ENCODE assay signal across 10 cellular contexts in the genomic region with DNA sequence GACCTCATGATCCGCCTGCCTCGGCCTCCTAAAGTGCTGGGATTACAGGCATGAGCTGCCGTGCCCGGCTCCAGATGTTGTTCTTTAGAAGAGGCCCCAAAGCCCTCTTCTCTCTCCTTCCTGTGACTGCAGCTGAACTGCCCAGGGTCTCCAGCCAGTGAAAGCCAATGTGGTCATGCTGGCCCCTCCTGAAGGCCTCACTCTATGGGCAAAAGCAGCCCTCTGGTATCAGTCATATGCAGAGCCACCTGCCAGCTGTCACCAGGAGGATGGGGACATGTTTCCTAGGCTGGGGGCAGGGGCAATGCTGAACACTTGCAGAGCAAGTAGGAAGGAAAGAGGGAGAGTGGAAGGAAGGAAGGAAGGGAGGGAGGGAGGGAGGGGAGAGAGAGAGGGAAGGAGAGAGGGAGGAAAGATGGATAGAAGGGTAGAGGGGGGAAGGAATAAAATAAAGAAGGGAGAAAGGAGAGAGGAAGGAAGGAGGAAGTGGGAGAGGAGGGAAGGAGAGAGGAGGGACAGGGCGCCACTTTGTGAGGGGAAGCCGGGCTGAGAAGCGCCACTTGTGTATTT. TPM values are rescaled to one million over a fixed set of nuclear protein-coding genes. Genes with fewer than 3 reads are reported as not detected.
DNase-seq lines count a peak whose midpoint lies in the region; ATAC-seq lines count a peak whose summit lies in the region.
"Had no signal": no experiment of that assay in that cellular context is flagged by ENCODE, and none has a peak within 500 bp of the region (broad histone marks: within the 10 kb centered on the region; RNA-seq: fewer than 3 reads in every experiment).

No MANE protein-coding gene starts in this region.

- peaks cover 6% of the 10 kb centered on the region for H3K4me1 ChIP-seq in right cardiac atrium (ENCODE audit: control insufficient read depth, insufficient read depth, low read length)
- H3K4me1 ChIP-seq in naive thymus-derived CD4-positive, alpha-beta T cell (ENCODE audit: control insufficient read depth in 2 of 2, insufficient read depth in 2 of 2, low read length in 2 of 2) = peaks cover 9 to 16% of the 10 kb centered on the region in 2 donors
- no peaks in the 10 kb centered on the region for H3K4me1 ChIP-seq in urinary bladder (ENCODE audit: insufficient read depth)

- H3K27ac ChIP-seq in right cardiac atrium (ENCODE audit: low read length) = peak overlapping the region; percentile 88
- H3K27ac ChIP-seq in caudate nucleus (ENCODE audit: low read depth, low read length) = peak overlapping the region; percentile 54
- peak overlapping the region; percentile 31 for H3K27ac ChIP-seq in naive thymus-derived CD4-positive, alpha-beta T cell (ENCODE audit: low read depth, low read length)
- H3K27ac ChIP-seq in urinary bladder (ENCODE audit: low read depth) = peak overlapping the region; percentile 87
- H3K27ac ChIP-seq: neutrophil had no signal

- H3K9me3 ChIP-seq in right cardiac atrium (ENCODE audit: control insufficient read depth, low read length) = no peaks in the 10 kb centered on the region
- H3K9me3 ChIP-seq in naive thymus-derived CD4-positive, alpha-beta T cell (ENCODE audit: control insufficient read depth in 2 of 3, low read length in 3 of 3) = no peaks in the 10 kb centered on the region
- H3K9me3 ChIP-seq: neutrophil had no signal

- peaks cover 16 to 29% (median 22%) of the 10 kb centered on the region in 7 donors for H3K4me1 Mint-ChIP-seq in naive thymus-derived CD4-positive, alpha-beta T cell

- DNase-seq in right cardiac atrium = no peak
- DNase-seq in Right ventricle myocardium superior = no peak
- no peak for DNase-seq in caudate nucleus (lab: John Stamatoyannopoulos, UW)
- DNase-seq in naive thymus-derived CD4-positive, alpha-beta T cell = no peak
- no peak for DNase-seq in SKM-1 (lab: John Stamatoyannopoulos, UW; ENCODE audit: unreplicated experiment)
- no peak for DNase-seq in stimulated activated CD8-positive, alpha-beta memory T cell treated with anti-CD3 and anti-CD28 coated beads, Interleukin-4, amount 100 ng/mL, for 48 hours
- DNase-seq: DND-41 had no signal

- CTCF ChIA-PET in naive thymus-derived CD4-positive, alpha-beta T cell (lab: Charles Lee) = interaction anchor here (0.6 to 1.2 kb wide), 4 partner anchors 16 to 412 kb away, joined by 3 to 4 read pairs (median 3); no protein-coding TSS in a partner anchor

- H3K27me3 Mint-ChIP-seq in naive thymus-derived CD4-positive, alpha-beta T cell = no peaks in the 10 kb centered on the region

- H3K36me3 Mint-ChIP-seq in naive thymus-derived CD4-positive, alpha-beta T cell = no peaks in the 10 kb centered on the region

- ATAC-seq in right cardiac atrium = peak in 1 of 2 donors; percentile 1
- ATAC-seq in Right ventricle myocardium superior (ENCODE audit: poor library complexity) = no peak
- ATAC-seq in naive thymus-derived CD4-positive, alpha-beta T cell = no peak
- no peak for ATAC-seq in GM21723 (IDR thresholded peaks at IDR 0.05; ENCODE audit: unreplicated experiment)

- WGBS in right cardiac atrium = 41% methylated on average over 7 of the region's 7 CpGs
- 38% methylated on average over 7 of the region's 7 CpGs for WGBS in urinary bladder

- no peaks in the 10 kb centered on the region for H3K36me3 ChIP-seq in naive thymus-derived CD4-positive, alpha-beta T cell (ENCODE audit: control insufficient read depth in 2 of 3, insufficient read depth in 3 of 3, low read length in 3 of 3)
- no peaks in the 10 kb centered on the region for H3K36me3 ChIP-seq in urinary bladder (ENCODE audit: insufficient read depth)
- H3K36me3 ChIP-seq: neutrophil had no signal

- POLR2A ChIA-PET in naive thymus-derived CD4-positive, alpha-beta T cell (lab: Charles Lee) = interaction anchor here (0.8 to 2.0 kb wide), 4 partner anchors 11 to 35 kb away, joined by 3 to 11 read pairs (median 4); no protein-coding TSS in a partner anchor

- H3K27me3 ChIP-seq in right cardiac atrium (ENCODE audit: control insufficient read depth, insufficient read depth) = no peaks in the 10 kb centered on the region
- H3K27me3 ChIP-seq in naive thymus-derived CD4-positive, alpha-beta T cell (ENCODE audit: control insufficient read depth in 2 of 2, insufficient read depth in 2 of 2, low read length in 2 of 2) = no peaks in the 10 kb centered on the region

- no peak overlapping the region for H3K4me3 ChIP-seq in right cardiac atrium (ENCODE audit: low read length)
- no peak overlapping the region for H3K4me3 ChIP-seq in naive thymus-derived CD4-positive, alpha-beta T cell (ENCODE audit: low read length)
- H3K4me3 ChIP-seq in urinary bladder (ENCODE audit: low read depth, low read length) = no peak overlapping the region

- intact Hi-C loops in right cardiac atrium (cut with DNase I) (no loop called here), Right ventricle myocardium superior (cut with DNase I) (no loop called here)
- intact Hi-C loops in naive thymus-derived CD4-positive, alpha-beta T cell (cut with micrococcal nuclease) = loop anchor here in 1 of 2 donors (1.0 kb wide), 1 partner anchor 19 kb away; no protein-coding TSS in a partner anchor

- peak overlapping the region; percentile 65 to 96 (median 82) for H3K27ac Mint-ChIP-seq in naive thymus-derived CD4-positive, alpha-beta T cell

- peaks cover 0 to 1% (median 0%) of the 10 kb centered on the region in 11 donors for H3K9me3 Mint-ChIP-seq in naive thymus-derived CD4-positive, alpha-beta T cell

- peak overlapping the region; percentile 1 to 74 (median 60) for H3K4me3 Mint-ChIP-seq in naive thymus-derived CD4-positive, alpha-beta T cell

RNA-seq across cellular contexts. Expression of a gene that starts 36.0 kb away (rescaled TPM):
- 10 to 100 TPM in 3 of 4 donors, 1 to 10 TPM in 1; 6.6 to 51.2 (median 11.6) TPM for total RNA-seq in right cardiac atrium
- polyA plus RNA-seq in right cardiac atrium = 52.6 TPM
- total RNA-seq in Right ventricle myocardium superior = 10.5 TPM
- 100 to 1,000 TPM in 3 of 5 experiments, 1 to 10 TPM in 2; 8.1 to 281 (median 110) TPM for total RNA-seq in naive thymus-derived CD4-positive, alpha-beta T cell
- 100 to 1,000 TPM in 1 of 2 donors, 10 to 100 TPM in 1; 58.4 to 206 TPM for polyA plus RNA-seq in naive thymus-derived CD4-positive, alpha-beta T cell
- 16.5 TPM for total RNA-seq in urinary bladder
- polyA plus RNA-seq in urinary bladder = 152 TPM

RNA-seq across cellular contexts. Expression of a gene that starts 54.5 kb away (rescaled TPM):
- 10 to 100 TPM; 20.2 to 22.2 (median 20.8) TPM for total RNA-seq in right cardiac atrium
- polyA plus RNA-seq in right cardiac atrium = 13.9 TPM
- 18.1 TPM for total RNA-seq in Right ventricle myocardium superior
- 10 to 100 TPM; 66.6 to 84.3 (median 82.0) TPM for total RNA-seq in naive thymus-derived CD4-positive, alpha-beta T cell
- 10 to 100 TPM; 36.1 to 52.3 TPM for polyA plus RNA-seq in naive thymus-derived CD4-positive, alpha-beta T cell
- total RNA-seq in urinary bladder = 33.7 TPM
- polyA plus RNA-seq in urinary bladder = 44.0 TPM

Comparison
In these comparisons a context has a peak if more than half of its experiments do, and no peak if none do; other contexts are left out.
1. H3K27ac ChIP-seq: peak in every context shown above with its lines; median percentile 88 in right cardiac atrium; 87 in urinary bladder; 54 in caudate nucleus; 31 in naive thymus-derived CD4-positive, alpha-beta T cell.